8 cellular contexts compared by ENCODE assay signal in genomic region chr15:79924379-79924778, GRCh38. TPM values are rescaled to one million over a fixed set of nuclear protein-coding genes. Genes with fewer than 3 reads are reported as not detected.
A peak's percentile ranks its signal among the peaks of the same experiment; 100 is the strongest.
DNase-seq lines count a peak whose midpoint lies in the region; ATAC-seq and TF ChIP-seq lines count a peak whose summit lies in the region.

No MANE protein-coding gene starts in this region.

- DNase-seq in H7, result no peak
- DNase-seq in WERI-Rb-1, result no peak
- DNase-seq in left ventricle myocardium superior, result peak; percentile 32
- DNase-seq in amniotic stem cell (lab: John Stamatoyannopoulos, UW), result no peak
- DNase-seq in NCI-H345 treated with DMSO at 0.1 percent for 48 hours (lab: John Stamatoyannopoulos, UW; ENCODE audit: unreplicated experiment), result no peak

- H3K4me2 ChIP-seq in skeletal muscle satellite cell (ENCODE audit: low read length), result peak overlapping the region; percentile 95

- peak overlapping the region; percentile 93 for H3K9ac ChIP-seq in skeletal muscle satellite cell (ENCODE audit: low read depth, low read length)

- peaks cover 9% of the 10 kb centered on the region for H3K9me3 ChIP-seq in WERI-Rb-1 (ENCODE audit: severe bottlenecking)
- peaks cover 11% of the 10 kb centered on the region for H3K9me3 ChIP-seq in skeletal muscle satellite cell (replicated peaks; ENCODE audit: low read length)

- H3K36me3 ChIP-seq in H7 (replicated peaks; ENCODE audit: control insufficient read depth, insufficient read depth, low read length) (no peaks in the 10 kb centered on the region), WERI-Rb-1 (peaks cover 24% of the 10 kb centered on the region), skeletal muscle satellite cell (ENCODE audit: insufficient read depth, low read length) (peaks cover 9% of the 10 kb centered on the region)

- ATAC-seq in left ventricle myocardium superior (no peak), HG03442 (IDR thresholded peaks at IDR 0.05; ENCODE audit: unreplicated experiment) (no peak), GM21717 (IDR thresholded peaks at IDR 0.05; ENCODE audit: unreplicated experiment) (no peak)

- H3K27me3 ChIP-seq in H7 (ENCODE audit: control insufficient read depth, insufficient read depth, low read length) (no peaks in the 10 kb centered on the region), WERI-Rb-1 (ENCODE audit: insufficient read depth, low read depth, severe bottlenecking) (no peaks in the 10 kb centered on the region), skeletal muscle satellite cell (ENCODE audit: control insufficient read depth, insufficient read depth, low read length) (no peaks in the 10 kb centered on the region)

- H3K4me1 ChIP-seq in skeletal muscle satellite cell (ENCODE audit: control insufficient read depth, insufficient read depth, low read length), result peaks cover 4% of the 10 kb centered on the region

- H3K27ac ChIP-seq in WERI-Rb-1, result peak overlapping the region; percentile 83

- H3K4me3 ChIP-seq in H7 (ENCODE audit: insufficient read depth, low read depth, low read length), result peak overlapping the region; percentile 99
- H3K4me3 ChIP-seq in WERI-Rb-1 (ENCODE audit: low read depth, low read length), result peak overlapping the region; percentile 85
- H3K4me3 ChIP-seq in skeletal muscle satellite cell (ENCODE audit: low read length), result peak overlapping the region; percentile 97

- intact Hi-C loops in left ventricle myocardium superior (cut with micrococcal nuclease), result no loop called here

- no peak for TF ChIP-seq CTCF in WERI-Rb-1 (IDR thresholded peaks at IDR 0.05; ENCODE audit: low read depth, low read length)

RNA-seq across cellular contexts. Expression of gene MTHFS, which starts 27.6 kb away (rescaled TPM):
- total RNA-seq in H7 (2014; rRNA removed; shearing (Covaris generic)), result 11.5 and 13.9 TPM in 2 replicates
- 16.1 TPM for total RNA-seq in left ventricle myocardium superior
- 10.3 and 10.9 TPM in 2 replicates for total RNA-seq in skeletal muscle satellite cell (2012; rRNA removed)

RNA-seq across cellular contexts. Expression of gene BCL2A1, which starts 46.6 kb away (rescaled TPM):
- total RNA-seq in H7 (2014; rRNA removed; shearing (Covaris generic)), result not detected in 2 replicates
- 0.55 TPM for total RNA-seq in left ventricle myocardium superior
- 2.5 and 5.0 TPM in 2 replicates for total RNA-seq in skeletal muscle satellite cell (2012; rRNA removed)
